ENCODE assay signal across 9 cellular contexts in the genomic region with DNA sequence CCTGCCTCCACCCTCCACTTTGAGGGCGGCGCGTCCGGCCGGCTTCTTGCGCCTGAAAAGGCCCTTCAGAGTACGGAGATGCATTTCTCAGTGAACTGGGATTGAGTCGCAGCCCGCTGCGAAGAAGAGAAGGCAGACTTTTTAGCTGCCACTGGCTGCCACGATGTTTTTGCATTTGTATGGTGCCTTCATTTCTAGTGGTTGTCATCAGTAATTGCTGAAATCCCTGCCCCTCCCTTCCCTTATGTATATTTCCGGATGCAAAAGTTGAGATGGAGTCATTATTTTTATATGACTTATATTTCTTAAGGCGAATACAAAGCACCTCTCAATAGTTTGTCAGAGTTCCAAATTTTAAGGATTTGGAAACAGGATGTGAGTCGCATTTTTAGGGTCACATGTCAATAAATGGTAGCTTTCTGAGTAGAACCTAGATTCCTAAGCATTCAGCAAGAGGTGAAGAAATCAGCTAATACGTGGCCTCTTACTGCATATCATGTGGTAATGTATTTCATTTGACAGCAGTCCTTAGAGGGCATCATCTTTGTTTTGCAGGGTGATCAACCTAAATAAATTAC. TPM values are rescaled to one million over a fixed set of nuclear protein-coding genes. Genes with fewer than 3 reads are reported as not detected.
A peak's percentile ranks its signal among the peaks of the same experiment; 100 is the strongest.
DNase-seq lines count a peak whose midpoint lies in the region; ATAC-seq, FAIRE-seq and TF ChIP-seq lines count a peak whose summit lies in the region.
"Had no signal": no experiment of that assay in that cellular context is flagged by ENCODE, and none has a peak within 500 bp of the region (broad histone marks: within the 10 kb centered on the region; RNA-seq: fewer than 3 reads in every experiment).

No MANE protein-coding gene starts in this region.

- no peaks in the 10 kb centered on the region for H4K20me1 ChIP-seq in DOHH2 (ENCODE audit: control insufficient read depth, insufficient read depth, low read depth, low read length)
- H4K20me1 ChIP-seq in GM12878 (ENCODE audit: control insufficient read depth, insufficient read depth), result no peaks in the 10 kb centered on the region

- H3K4me2 ChIP-seq in DOHH2 (ENCODE audit: low read length) (peak overlapping the region; percentile 72), GM12878 (ENCODE audit: control insufficient read depth, insufficient read depth) (peak overlapping the region; percentile 45)

- ATAC-seq in GM12878, result peak; percentile 12
- no peak for ATAC-seq in GM21619 (IDR thresholded peaks at IDR 0.05; ENCODE audit: unreplicated experiment)
- ATAC-seq in HG02970 (IDR thresholded peaks at IDR 0.05; ENCODE audit: low FRiP score, unreplicated experiment), result no peak

- DNase-seq in LHCN-M2 (ENCODE audit: low read depth) (peak; percentile 2), GM12878 (ENCODE audit: low read depth, low spot score) (no peak), lung microvascular endothelial cell (ENCODE audit: low read depth in 2 of 2) (peak; percentile 3 to 13), vagina (ENCODE audit: extremely low spot score in 2 of 2) (no peak), islet precursor cell (no peak)

- peak overlapping the region; percentile 62; the same call in 1 of the 2 replicates for H3K9ac ChIP-seq in GM12878 (ENCODE audit: control insufficient read depth, insufficient read depth, low read length)

- BruUV-seq in GM12878 (replicated peaks; lab: Mats Ljungman, UMichigan), result no TSS peak

- CTCF ChIA-PET in GM12878 (lab: Yijun Ruan, JAX), result interaction anchor here (1.3 to 2.4 kb wide), 2 partner anchors 10 to 37 kb away, joined by 7 to 8 read pairs; no protein-coding TSS in a partner anchor

- intact Hi-C loops in GM12878 (cut with micrococcal nuclease; ENCODE audit: unreplicated experiment) (no loop called here), vagina (cut with DNase I) (no loop called here)

- no peak for TF ChIP-seq CTCF in DOHH2 (IDR thresholded peaks at IDR 0.05; ENCODE audit: low read depth, low read length, poor library complexity, severe bottlenecking)
- no peak for TF ChIP-seq CTCF in GM12878 (IDR thresholded peaks at IDR 0.05 in 2 of 3, conservative IDR thresholded peaks at IDR 0.05 in 1 of 3; ENCODE audit: control insufficient read depth in 2 of 3, extremely low read depth in 1 of 3, insufficient read depth in 1 of 3, low read depth in 3 of 3, low read length in 3 of 3)
- TF ChIP-seq CTCF in vagina (IDR thresholded peaks at IDR 0.05), result no peak

- H3K27me3 ChIP-seq in DOHH2 (ENCODE audit: control insufficient read depth, low read length), result no peaks in the 10 kb centered on the region
- no peaks in the 10 kb centered on the region for H3K27me3 ChIP-seq in GM12878 (replicated peaks in 1 of 2; ENCODE audit: control insufficient read depth in 2 of 2, insufficient read depth in 2 of 2, low read length in 1 of 2)
- H3K27me3 ChIP-seq in vagina, result no peaks in the 10 kb centered on the region

- SMC1A ChIA-PET in GM12878 (lab: Charles Lee; ENCODE audit: uncharacterized antibody, unreplicated experiment), result interaction anchor here (0.9 to 2.0 kb wide), 4 partner anchors 11 to 62 kb away, joined by 3 to 9 read pairs (median 4); no protein-coding TSS in a partner anchor

- H3F3A ChIP-seq in DOHH2 (ENCODE audit: control insufficient read depth, insufficient read depth), result no peaks in the 10 kb centered on the region

- no peak for TF ChIP-seq EP300 in GM12878 (IDR thresholded peaks at IDR 0.05; ENCODE audit: borderline replicate concordance in 1 of 2, control insufficient read depth in 1 of 2, low read depth in 2 of 2, low read length in 2 of 2)

- in situ Hi-C loops in GM12878 (cut with MboI), result no loop called here

- no peak overlapping the region; the same call in 1 of the 2 replicates for H2AFZ ChIP-seq in GM12878 (ENCODE audit: control insufficient read depth, low read depth, low read length)

- POLR2A ChIA-PET in GM12878 (lab: Charles Lee), result interaction anchor here (0.8 to 2.0 kb wide), 3 partner anchors 9 to 65 kb away, joined by 4 to 7 read pairs (median 5); no protein-coding TSS in a partner anchor

- H3K27ac ChIP-seq in DOHH2 (ENCODE audit: low read depth, low read length) (peak overlapping the region; percentile 12; the same call in 1 of the 2 replicates), GM12878 (ENCODE audit: control insufficient read depth, insufficient read depth) (peak overlapping the region; percentile 62; the same call in 1 of the 2 replicates), vagina (peak overlapping the region; percentile 59)

- H3K4me1 ChIP-seq in DOHH2 (ENCODE audit: control insufficient read depth, low read length) (peaks cover 12% of the 10 kb centered on the region), GM12878 (ENCODE audit: control insufficient read depth, insufficient read depth, low read length) (no peaks in the 10 kb centered on the region), vagina (peaks cover 9% of the 10 kb centered on the region)

- H3K79me2 ChIP-seq in DOHH2 (ENCODE audit: control insufficient read depth, low read length), result peaks cover 31% of the 10 kb centered on the region
- peaks cover 34% of the 10 kb centered on the region for H3K79me2 ChIP-seq in GM12878 (ENCODE audit: control insufficient read depth, insufficient read depth, low read length)

- FAIRE-seq in GM12878 (lab: Jason Lieb, UNC), result no peak

- H3K9me3 ChIP-seq in DOHH2 (ENCODE audit: control insufficient read depth, insufficient read depth, low read length) (no peaks in the 10 kb centered on the region), GM12878 (replicated peaks; ENCODE audit: control insufficient read depth, insufficient read depth, low read length) (no peaks in the 10 kb centered on the region; the same call in 2 of the 3 replicates), vagina (no peaks in the 10 kb centered on the region)

- TF ChIP-seq POLR2A in GM12878 (IDR thresholded peaks at IDR 0.05; ENCODE audit: low read depth, low read length), result no peak
- no peak for TF ChIP-seq POLR2A in vagina (IDR thresholded peaks at IDR 0.05)

- H3K4me3 ChIP-seq in DOHH2 (ENCODE audit: low read length) (peak overlapping the region; percentile 86), GM12878 (peak overlapping the region; percentile 55), vagina (peak overlapping the region; percentile 51 to 69)

- RAD21 ChIA-PET in GM12878 (lab: Charles Lee; ENCODE audit: unreplicated experiment), result interaction anchor here (1.7 kb wide), 1 partner anchor 36 kb away, joined by 6 read pairs; no protein-coding TSS in a partner anchor

- WGBS in GM12878 (ENCODE audit: insufficient coverage, insufficient replicate concordance, low lambda C conversion rate, missing lambda C conversion rate), result 21% methylated on average over 15 of the region's 15 CpGs

- no peak for TF ChIP-seq RAD21 in GM12878 (IDR thresholded peaks at IDR 0.05; ENCODE audit: insufficient read depth, low read depth, low read length)

- H3K36me3 ChIP-seq in DOHH2 (ENCODE audit: control insufficient read depth, low read length), result no peaks in the 10 kb centered on the region
- H3K36me3 ChIP-seq in GM12878 (ENCODE audit: control insufficient read depth in 2 of 2, insufficient read depth in 2 of 2, low read length in 1 of 2), result no peaks in the 10 kb centered on the region
- H3K36me3 ChIP-seq in vagina, result no peaks in the 10 kb centered on the region

- no peaks in the 10 kb centered on the region for H3K9me2 ChIP-seq in DOHH2 (replicated peaks; ENCODE audit: control insufficient read depth, low read length)

TF ChIP-seq in GM12878, 131 proteins besides CTCF, POLR2A, EP300 and RAD21 (continues in another document):
- TF ChIP-seq PAX8 (IDR thresholded peaks at IDR 0.05) (no peak), NRF1 (conservative IDR thresholded peaks at IDR 0.05; ENCODE audit: low read depth, low read length) (no peak)

RNA-seq across cellular contexts. Expression of a gene that starts 0.7 kb away (rescaled TPM):
- total RNA-seq in LHCN-M2 (2014; rRNA removed) (106 and 114 TPM in 2 replicates), GM12878 (2014; rRNA removed) (36.3 and 46.0 TPM in 2 replicates), GM12878 (2014; rRNA removed; fragmentation: Illumina TruSeq; extraction: Trizol) (47.4 and 50.0 TPM in 2 replicates), GM12878 (2021) (52.4 and 59.4 TPM in 2 replicates), lung microvascular endothelial cell (78.7 and 94.2 TPM in 2 replicates), vagina (85.7 TPM)
- polyA plus RNA-seq in LHCN-M2 (2012), result 74.7 TPM
- 85.4 and 87.3 TPM in 2 replicates for total RNA-seq in GM12878 (2013; cell fraction: nucleolus; rRNA removed)
- polyA plus RNA-seq in GM12878 (2011; ENCODE audit: low read depth), result 29.3 TPM
- polyA plus RNA-seq in GM12878 (2011; rRNA removed) (132 and 141 TPM in 2 replicates), GM12878 (2014; fragmentation: Illumina TruSeq; extraction: Trizol) (88.1 and 94.4 TPM in 2 replicates), GM12878 (2014; fragmentation: Nextera tagmentation; extraction: Ambion mirVana) (10 to 100 TPM; 45.5 to 59.5 TPM), GM12878 (2014; rRNA removed) (35.3 and 42.5 TPM in 2 replicates), GM12878 (2016; fragmentation: Nextera tagmentation; extraction: Ambion mirVana) (100 to 1,000 TPM; 121 to 130 TPM)
- 63.6 and 65.6 TPM in 2 replicates for polyA plus RNA-seq in GM12878 (2011; cell fraction: cytosol; rRNA removed)
- polyA plus RNA-seq in GM12878 (2011; cell fraction: nucleus; rRNA removed), result 32.0 and 47.3 TPM in 2 replicates
- 46.0 and 49.0 TPM in 2 replicates for polyA plus RNA-seq in GM12878 (2012)
- polyA minus RNA-seq in GM12878 (2011; rRNA and poly(A)+ RNA removed), result 72.2 and 97.9 TPM in 2 replicates
- polyA minus RNA-seq in GM12878 (2011; cell fraction: cytosol; rRNA and poly(A)+ RNA removed), result 31.7 and 33.9 TPM in 2 replicates
- polyA minus RNA-seq in GM12878 (2011; cell fraction: nucleus; rRNA and poly(A)+ RNA removed), result 17.2 and 26.7 TPM in 2 replicates

RNA-seq across cellular contexts. Expression of a gene that starts 41.8 kb away (rescaled TPM):
- total RNA-seq in LHCN-M2 (2014; rRNA removed) (not detected in 2 replicates), GM12878 (2014; rRNA removed) (not detected in 2 replicates), GM12878 (2014; rRNA removed; fragmentation: Illumina TruSeq; extraction: Trizol) (not detected in 2 replicates), GM12878 (2021) (not detected in 2 replicates), lung microvascular endothelial cell (not detected in 2 replicates), vagina (not detected)
- not detected for polyA plus RNA-seq in LHCN-M2 (2012)
- total RNA-seq in GM12878 (2013; cell fraction: nucleolus; rRNA removed), result not detected in 2 replicates
- polyA plus RNA-seq in GM12878 (2011; ENCODE audit: low read depth), result not detected
- polyA plus RNA-seq in GM12878 (2011; rRNA removed) (not detected in 2 replicates), GM12878 (2014; fragmentation: Illumina TruSeq; extraction: Trizol) (not detected in 2 replicates), GM12878 (2014; fragmentation: Nextera tagmentation; extraction: Ambion mirVana) (not detected), GM12878 (2014; rRNA removed) (not detected in 2 replicates), GM12878 (2016; fragmentation: Nextera tagmentation; extraction: Ambion mirVana) (not detected)
- not detected in 2 replicates for polyA plus RNA-seq in GM12878 (2011; cell fraction: cytosol; rRNA removed)
- polyA plus RNA-seq in GM12878 (2011; cell fraction: nucleus; rRNA removed), result not detected in 2 replicates
- not detected in 2 replicates for polyA plus RNA-seq in GM12878 (2012)
- polyA minus RNA-seq in GM12878 (2011; rRNA and poly(A)+ RNA removed), result not detected in 2 replicates
- not detected in 2 replicates for polyA minus RNA-seq in GM12878 (2011; cell fraction: cytosol; rRNA and poly(A)+ RNA removed)
- not detected in 2 replicates for polyA minus RNA-seq in GM12878 (2011; cell fraction: nucleus; rRNA and poly(A)+ RNA removed)
- total RNA-seq: T-helper 1 cell treated with Interleukin-12 subunit alpha and Interleukin-12 subunit beta and Interleukin-4 antibody, amounts not matched to agents 30 ng/mL and 1 ng/mL, for 36 hours had no signal

Comparison
In these comparisons a context has a peak if more than half of its experiments do, and no peak if none do; other contexts are left out.
1. H3K27ac ChIP-seq: peak in every context shown above with its lines; median percentile 62 in GM12878; 59 in vagina; 12 in DOHH2.
2. DNase-seq: peak in LHCN-M2 (single experiment) and lung microvascular endothelial cell (2 of 2); none in GM12878 (single experiment), vagina (0 of 2) and islet precursor cell (single experiment).
3. Peak in every context shown above with its lines, with median percentiles within 50 percentile points of each other: H3K4me3 ChIP-seq.